Comparison of ENCODE assay signal across 19 cellular contexts in genomic region chr11:28649922-28650321, GRCh38.
"Had no signal": no experiment of that assay in that cellular context is flagged by ENCODE, and none has a peak within 500 bp of the region (broad histone marks: within the 10 kb centered on the region; RNA-seq: fewer than 3 reads in every experiment).

No MANE protein-coding gene starts in this region.

- DNase-seq: activated naive CD4-positive, alpha-beta T cell treated with Interleukin-2 at 50 U/mL for 16 hours; aorta; caudate nucleus; effector CD4-positive, alpha-beta T cell; gastrocnemius medialis; heart right ventricle; left colon; lower lobe of right lung; midbrain; right cardiac atrium; small intestine; stimulated activated naive CD8-positive, alpha-beta T cell treated with anti-CD3 and anti-CD28 coated beads, Interleukin-15, Interleukin-2, amounts not matched to agents 100 U/mL and 50 U/mL, for 24 hours; T-helper 1 cell; T1000; upper lobe of right lung had no signal

- H3K27me3 ChIP-seq: gastrocnemius medialis, upper lobe of right lung had no signal

- FAIRE-seq: colon, islet of Langerhans, small intestine had no signal

- H3K4me3 ChIP-seq: gastrocnemius medialis, heart right ventricle, lower lobe of right lung, prostate gland, upper lobe of right lung had no signal

- H3K9me3 ChIP-seq: gastrocnemius medialis, lower lobe of right lung, prostate gland, upper lobe of right lung had no signal

- H3K36me3 ChIP-seq: gastrocnemius medialis, heart right ventricle, lower lobe of right lung, prostate gland, upper lobe of right lung had no signal

- H3K27ac ChIP-seq: gastrocnemius medialis, heart right ventricle, lower lobe of right lung, prostate gland, upper lobe of right lung had no signal

- H3K4me1 ChIP-seq: gastrocnemius medialis, heart right ventricle, lower lobe of right lung, prostate gland, upper lobe of right lung had no signal

- ATAC-seq: activated CD4-positive, CD25-positive, alpha-beta regulatory T cell treated with anti-CD3 and anti-CD28 coated beads, Interleukin-2, amount 50 U/mL, for 24 hours; gastrocnemius medialis; heart right ventricle; left colon; lower lobe of right lung; right cardiac atrium; stimulated activated naive CD8-positive, alpha-beta T cell treated with anti-CD3 and anti-CD28 coated beads, Interleukin-15, Interleukin-2, amounts not matched to agents 100 U/mL and 50 U/mL, for 24 hours; upper lobe of right lung had no signal
